In the genomic region with DNA sequence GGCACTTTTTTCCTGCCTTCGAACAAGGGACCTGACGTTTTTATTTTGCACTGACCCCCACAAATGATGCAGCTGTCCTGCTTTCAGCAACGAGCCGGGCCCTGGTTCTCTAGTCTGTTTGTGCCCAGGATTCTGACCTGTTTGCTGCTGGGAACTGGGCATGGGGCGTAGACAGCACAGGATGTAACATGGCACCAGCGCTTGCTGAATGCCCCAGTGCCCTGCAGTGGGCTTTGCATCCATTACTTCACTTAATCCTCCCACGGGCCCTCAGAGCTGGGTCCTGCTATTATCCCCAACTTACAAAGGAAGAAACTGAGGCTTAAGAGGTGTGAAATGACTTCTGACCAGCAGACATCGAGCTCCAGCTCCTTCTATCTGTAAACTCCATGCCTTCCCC, we compare ENCODE assay signal across 25 cellular contexts.
"Had no signal": no experiment of that assay in that cellular context is flagged by ENCODE, and none has a peak within 500 bp of the region (broad histone marks: within the 10 kb centered on the region; RNA-seq: fewer than 3 reads in every experiment).

No MANE protein-coding gene starts in this region.

- DNase-seq: activated CD4-positive, alpha-beta memory T cell treated with anti-CD3 and anti-CD28 coated beads, Interleukin-2, amount 10 ng/mL, durations not matched to agents 7 days and 5 days; activated CD4-positive, alpha-beta T cell treated with anti-CD3 and anti-CD28 coated beads for 36 hours; activated CD4-positive, alpha-beta T cell treated with anti-CD3 and anti-CD28 coated beads, Interleukin-2, amount 50 U/mL, for 1 hour; activated naive CD4-positive, alpha-beta T cell treated with Interleukin-2 at 50 U/mL for 16 hours; activated naive CD8-positive, alpha-beta T cell treated with anti-CD3 and anti-CD28 coated beads, Interleukin-2, amount 50 U/mL, for 24 hours; activated T-cell treated with anti-CD3 and anti-CD28 coated beads for 4 hours; amniotic stem cell; body of pancreas; central memory CD4-positive, alpha-beta T cell; Karpas-422; MM.1S; NCI-H1105; NCI-H1436; NCI-H1694 treated with DMSO at 0.1 percent for 48 hours; NCI-H2029 treated with DMSO at 0.1 percent for 48 hours; NCI-H345; NCI-H510A; NCI-H82; SJCRH30; SK-N-SH; T-helper 1 cell; WERI-Rb-1 had no signal

- H3K36me3 ChIP-seq: ascending aorta, SJCRH30, WERI-Rb-1 had no signal

- H3K4me1 ChIP-seq: ascending aorta, body of pancreas had no signal

- H3K9me3 ChIP-seq: ascending aorta, body of pancreas, SJCRH30, SK-N-SH had no signal

- ATAC-seq: activated CD4-positive, alpha-beta T cell treated with anti-CD3 and anti-CD28 coated beads for 36 hours; activated naive CD4-positive, alpha-beta T cell treated with anti-CD3 and anti-CD28 coated beads, Interleukin-2, amount 50 U/mL, for 72 hours; activated naive CD8-positive, alpha-beta T cell treated with anti-CD3 and anti-CD28 coated beads, Interleukin-2, amount 50 U/mL, for 24 hours; body of pancreas; Right ventricle myocardium inferior had no signal

- H3K4me3 ChIP-seq: ascending aorta, body of pancreas, SJCRH30 had no signal

- H3K27me3 ChIP-seq: ascending aorta, body of pancreas, SJCRH30 had no signal

- H3K27ac ChIP-seq: ascending aorta, body of pancreas, SJCRH30, WERI-Rb-1 had no signal
